ENCODE assay signal across 12 cellular contexts in genomic region chr18:36640005-36640952, GRCh38.
"Had no signal": no experiment of that assay in that cellular context is flagged by ENCODE, and none has a peak within 500 bp of the region (broad histone marks: within the 10 kb centered on the region; RNA-seq: fewer than 3 reads in every experiment).

No MANE protein-coding gene starts in this region.

- H3K9me3 ChIP-seq: neutrophil had no signal

- H3K27ac ChIP-seq: neutrophil had no signal

- H3K27me3 ChIP-seq: neutrophil had no signal

- H3K27ac Mint-ChIP-seq: activated naive CD4-positive, alpha-beta T cell treated with anti-CD3 and anti-CD28 coated beads, Interleukin-2, amount 50 U/mL, for 24 hours; naive B cell; T-helper 2 cell treated with Interferon-gamma antibody and Interleukin-4, amounts not matched to agents 5 μg/mL and 100 μg/mL, for 36 hours had no signal

- H3K36me3 ChIP-seq: neutrophil had no signal

- DNase-seq: amygdala; cerebellar nuclear complex; dermis blood vessel endothelial cell; foreskin melanocyte; naive B cell; right cardiac atrium; stimulated activated CD4-positive, alpha-beta T cell treated with anti-CD3 and anti-CD28 coated beads, Interleukin-2, amount 100 ng/mL, for 24 hours; stimulated activated naive CD4-positive, alpha-beta T cell; SW 1271 had no signal

- H3K36me3 Mint-ChIP-seq: activated naive CD4-positive, alpha-beta T cell treated with anti-CD3 and anti-CD28 coated beads, Interleukin-2, amount 50 U/mL, for 24 hours; naive B cell had no signal

- H3K9me3 Mint-ChIP-seq: activated naive CD4-positive, alpha-beta T cell treated with anti-CD3 and anti-CD28 coated beads, Interleukin-2, amount 50 U/mL, for 24 hours; naive B cell; T-helper 2 cell treated with Interferon-gamma antibody and Interleukin-4, amounts not matched to agents 5 μg/mL and 100 μg/mL, for 36 hours had no signal

- H3K4me3 Mint-ChIP-seq: activated naive CD4-positive, alpha-beta T cell treated with anti-CD3 and anti-CD28 coated beads, Interleukin-2, amount 50 U/mL, for 24 hours; naive B cell; T-helper 2 cell treated with Interferon-gamma antibody and Interleukin-4, amounts not matched to agents 5 μg/mL and 100 μg/mL, for 36 hours had no signal

- H3K4me1 Mint-ChIP-seq: activated naive CD4-positive, alpha-beta T cell treated with anti-CD3 and anti-CD28 coated beads, Interleukin-2, amount 50 U/mL, for 24 hours had no signal
